Comparison of ENCODE assay signal across 16 cellular contexts in genomic region chr9:126347093-126347492, GRCh38. TPM values are rescaled to one million over a fixed set of nuclear protein-coding genes. Genes with fewer than 3 reads are reported as not detected.
DNase-seq lines count a peak whose midpoint lies in the region; ATAC-seq and TF ChIP-seq lines count a peak whose summit lies in the region.
"Had no signal": no experiment of that assay in that cellular context is flagged by ENCODE, and none has a peak within 500 bp of the region (broad histone marks: within the 10 kb centered on the region; RNA-seq: fewer than 3 reads in every experiment).

No MANE protein-coding gene starts in this region.

- no peaks in the 10 kb centered on the region for H3K79me2 ChIP-seq in OCI-LY3 (ENCODE audit: low read length)

- H3K4me1 ChIP-seq in BLaER1 treated with 17β-estradiol and CSF1 and Interleukin-3, amounts not matched to agents 10 nM and 100 nM = peaks cover 25 to 32% (median 30%) of the 10 kb centered on the region in 10 experiments
- peaks cover 30% of the 10 kb centered on the region for H3K4me1 ChIP-seq in OCI-LY3 (ENCODE audit: low read length)
- peaks cover 0 to 34% (median 11%) of the 10 kb centered on the region in 9 donors for H3K4me1 ChIP-seq in heart right ventricle
- peaks cover 13% of the 10 kb centered on the region for H3K4me1 ChIP-seq in prostate gland (replicated peaks)

- no peak overlapping the region for H3K4me3 ChIP-seq in BLaER1 treated with 17β-estradiol and CSF1 and Interleukin-3, amounts not matched to agents 10 nM and 100 nM
- H3K4me3 ChIP-seq in OCI-LY3 (ENCODE audit: low read length) (0 out of 2 replicates have a peak overlapping the region, but pooled peaks have one; percentile 42), heart right ventricle (no peak overlapping the region), prostate gland (no peak overlapping the region)

- H4K20me1 ChIP-seq in BLaER1 treated with 17β-estradiol and CSF1 and Interleukin-3, amounts not matched to agents 10 nM and 100 nM = no peaks in the 10 kb centered on the region; a peak in 1 of 22 replicates
- no peaks in the 10 kb centered on the region for H4K20me1 ChIP-seq in OCI-LY3 (ENCODE audit: insufficient read depth, low read length)

- no peak for TF ChIP-seq POLR2A in prostate gland (IDR thresholded peaks at IDR 0.05)

- WGBS in heart right ventricle, 2 donors = 91 to 98% methylated on average over 5 of the region's 5 CpGs
- WGBS in prostate gland = 69% methylated on average over 5 of the region's 5 CpGs

- TF ChIP-seq CTCF in OCI-LY3 (IDR thresholded peaks at IDR 0.05; ENCODE audit: low read depth, low read length) (no peak), heart right ventricle (IDR thresholded peaks at IDR 0.05) (no peak), prostate gland (IDR thresholded peaks at IDR 0.05) (no peak)

- H3K27me3 ChIP-seq in BLaER1 treated with 17β-estradiol and CSF1 and Interleukin-3, amounts not matched to agents 10 nM and 100 nM = no peaks in the 10 kb centered on the region
- H3K27me3 ChIP-seq in OCI-LY3 (ENCODE audit: low read depth, low read length) = peaks cover 29% of the 10 kb centered on the region
- no peaks in the 10 kb centered on the region for H3K27me3 ChIP-seq in heart right ventricle
- no peaks in the 10 kb centered on the region for H3K27me3 ChIP-seq in prostate gland (replicated peaks; ENCODE audit: insufficient read depth)

- intact Hi-C loops in heart right ventricle (cut with DNase I) (no loop called here), prostate gland (cut with DNase I) (no loop called here)

- H3K27ac ChIP-seq in BLaER1 treated with 17β-estradiol and CSF1 and Interleukin-3, amounts not matched to agents 10 nM and 100 nM = peak overlapping the region in 6 of 11 experiments; percentile 3 to 64 (median 32); a peak in 5 of 22 replicates
- no peak overlapping the region for H3K27ac ChIP-seq in OCI-LY3 (ENCODE audit: low read length)
- H3K27ac ChIP-seq in heart right ventricle = peak overlapping the region in 4 of 10 donors; percentile 15 to 82 (median 43)
- peak overlapping the region; percentile 44 to 53 for H3K27ac ChIP-seq in prostate gland

- H3K9me3 ChIP-seq in BLaER1 treated with 17β-estradiol and CSF1 and Interleukin-3, amounts not matched to agents 10 nM and 100 nM (replicated peaks in 1 of 11) = peaks cover 13 to 19% (median 15%) of the 10 kb centered on the region in 11 experiments
- 0 out of 2 replicates have a peak, but pooled peaks cover 7% of the 10 kb centered on the region for H3K9me3 ChIP-seq in OCI-LY3 (ENCODE audit: insufficient read depth, low read length)
- peaks cover 0 to 20% (median 10%) of the 10 kb centered on the region in 11 donors for H3K9me3 ChIP-seq in heart right ventricle
- H3K9me3 ChIP-seq in prostate gland = no peaks in the 10 kb centered on the region

- no peak overlapping the region for H3K9ac ChIP-seq in BLaER1 treated with 17β-estradiol and CSF1 and Interleukin-3, amounts not matched to agents 10 nM and 100 nM
- no peak overlapping the region for H3K9ac ChIP-seq in OCI-LY3 (ENCODE audit: low read length)

- peak in 6 of 8 donors; percentile 41 to 77 (median 73) for ATAC-seq in heart right ventricle
- ATAC-seq: stimulated activated naive CD8-positive, alpha-beta T cell treated with anti-CD3 and anti-CD28 coated beads, Interleukin-15, Interleukin-2, amounts not matched to agents 100 U/mL and 50 U/mL, for 24 hours had no signal

- DNase-seq in heart right ventricle = no peak
- no peak for DNase-seq in prostate gland (ENCODE audit: low spot score)
- DNase-seq in dedifferentiated amniotic fluid mesenchymal stem cell (ENCODE audit: extremely low spot score) = no peak
- DNase-seq in HCEC 1CT = no peak
- no peak for DNase-seq in NCI-H1105 (lab: John Stamatoyannopoulos, UW)
- no peak for DNase-seq in SKM-1 (lab: John Stamatoyannopoulos, UW; ENCODE audit: unreplicated experiment)
- DNase-seq: activated gamma-delta T cell treated with Interleukin-2 at 50 U/mL for 16 hours; effector memory CD4-positive, alpha-beta T cell; foreskin fibroblast; immature natural killer cell; NCI-H2171; OCI-M1; stimulated activated naive CD8-positive, alpha-beta T cell treated with anti-CD3 and anti-CD28 coated beads, Interleukin-15, Interleukin-2, amounts not matched to agents 100 U/mL and 50 U/mL, for 24 hours; SW 1271 had no signal

- H3K4me2 ChIP-seq in BLaER1 treated with 17β-estradiol and CSF1 and Interleukin-3, amounts not matched to agents 10 nM and 100 nM = peak overlapping the region; percentile 46 to 87 (median 76)
- peak overlapping the region; percentile 67 for H3K4me2 ChIP-seq in OCI-LY3 (ENCODE audit: low read length)

- H2AFZ ChIP-seq in OCI-LY3 (ENCODE audit: low read depth, low read length) = no peak overlapping the region

- H3K36me3 ChIP-seq in BLaER1 treated with 17β-estradiol and CSF1 and Interleukin-3, amounts not matched to agents 10 nM and 100 nM = peaks cover 0 to 28% (median 17%) of the 10 kb centered on the region in 11 experiments; a peak in 13 of 22 replicates
- H3K36me3 ChIP-seq in OCI-LY3 (replicated peaks; ENCODE audit: low read depth, low read length) = peaks cover 12% of the 10 kb centered on the region
- H3K36me3 ChIP-seq in heart right ventricle = peaks cover 0 to 50% (median 4%) of the 10 kb centered on the region in 9 donors
- H3K36me3 ChIP-seq in prostate gland = no peaks in the 10 kb centered on the region

RNA-seq across cellular contexts. Expression of gene MVB12B, which starts 20.5 kb away (rescaled TPM):
- total RNA-seq in heart right ventricle (10 to 100 TPM in 7 of 10 donors, 1 to 10 TPM in 3; 8.4 to 16.5 (median 11.2) TPM), prostate gland (10 to 100 TPM; 17.3 to 28.4 TPM)
- 1 to 10 TPM; 2.8 to 4.3 TPM for polyA plus RNA-seq in heart right ventricle
